In genomic region chr3:14231145-14231990, GRCh38 we compare ENCODE assay signal across 1 cellular context.
TF ChIP-seq lines count a peak whose summit lies in the region.

No MANE protein-coding gene starts in this region.

TF ChIP-seq in K562, 482 proteins besides CTCF, POLR2A, EP300 and RAD21 (continues in another document):
- TF ChIP-seq CHAMP1 (IDR thresholded peaks at IDR 0.05) (no peak), ID3 (CRISPR knock-in tag; IDR thresholded peaks at IDR 0.05) (no peak), ID3 (tag; IDR thresholded peaks at IDR 0.05) (no peak), E2F1 (CRISPR knock-in tag; IDR thresholded peaks at IDR 0.05) (no peak), GTF2A2 (tag; IDR thresholded peaks at IDR 0.05) (0 out of 2 replicates have a peak, but pooled peaks have one; percentile 29), NCOA1 (IDR thresholded peaks at IDR 0.05; ENCODE audit: low read depth) (no peak), ZNF146 (CRISPR knock-in tag; IDR thresholded peaks at IDR 0.05; ENCODE audit: unreplicated experiment) (no peak), ZC3H8 (IDR thresholded peaks at IDR 0.05) (no peak), MAFF (IDR thresholded peaks at IDR 0.05; ENCODE audit: low read length) (no peak), ZFP1 (CRISPR knock-in tag; IDR thresholded peaks at IDR 0.05) (no peak), TCFL5 (CRISPR knock-in tag; conservative IDR thresholded peaks at IDR 0.05) (no peak), TEAD1 (CRISPR knock-in tag; IDR thresholded peaks at IDR 0.05) (no peak), CBFA2T2 (conservative IDR thresholded peaks at IDR 0.05) (peak; percentile 16; the same call in 1 of the 2 replicates), TAF1 (IDR thresholded peaks at IDR 0.05; ENCODE audit: control insufficient read depth, extremely low read depth, insufficient read depth, low read length, severe bottlenecking) (peak; percentile 5), EWSR1 (IDR thresholded peaks at IDR 0.05; ENCODE audit: borderline replicate concordance, low read depth, partially characterized antibody) (no peak), MYBL2 (IDR thresholded peaks at IDR 0.05; ENCODE audit: low read depth) (no peak), MYBL2 (CRISPR knock-in tag; IDR thresholded peaks at IDR 0.05; ENCODE audit: borderline replicate concordance) (no peak), FOXJ2 (tag; IDR thresholded peaks at IDR 0.05) (no peak), GATA2 (CRISPR knock-in tag; IDR thresholded peaks at IDR 0.05) (peak; percentile 61; the same call in 1 of the 2 replicates), SRSF7 (optimal IDR thresholded peaks at IDR 0.05; ENCODE audit: low read depth, low read length) (no peak), POLR2G (IDR thresholded peaks at IDR 0.05; ENCODE audit: low read depth, low read length) (peak; percentile 6; the same call in 1 of the 2 replicates), HNRNPK (IDR thresholded peaks at IDR 0.05; ENCODE audit: low read depth, low read length, poor library complexity, severe bottlenecking) (no peak), TAF7 (tag; IDR thresholded peaks at IDR 0.05) (peak; percentile 61; the same call in 1 of the 2 replicates), ELF4 (CRISPR knock-in tag; IDR thresholded peaks at IDR 0.05) (peak; percentile 45; the same call in 1 of the 2 replicates), POLR3A (IDR thresholded peaks at IDR 0.05; ENCODE audit: borderline replicate concordance, extremely low read depth, insufficient read depth, insufficient read length) (no peak), E2F3 (CRISPR knock-in tag; IDR thresholded peaks at IDR 0.05) (peak; percentile 32; the same call in 1 of the 2 replicates), ZMIZ1 (IDR thresholded peaks at IDR 0.05; ENCODE audit: low read depth in 2 of 2, low read length in 2 of 2) (0 out of 4 replicates have a peak, but pooled peaks of 1 of the 2 experiments have one; percentile 37), EZH2 (IDR thresholded peaks at IDR 0.05; ENCODE audit: borderline replicate concordance, low read depth, low read length) (no peak), ZNF639 (CRISPR knock-in tag; conservative IDR thresholded peaks at IDR 0.05 in 1 of 2, IDR thresholded peaks at IDR 0.05 in 1 of 2) (peak in 1 of 2 experiments; percentile 50; a peak in 2 of 4 replicates), ZFP36 (IDR thresholded peaks at IDR 0.05; ENCODE audit: low read depth, low read length, partially characterized antibody) (no peak), TFAP4 (CRISPR knock-in tag; IDR thresholded peaks at IDR 0.05; ENCODE audit: borderline replicate concordance) (no peak; the same call in 1 of the 2 replicates), ZBTB26 (CRISPR knock-in tag; IDR thresholded peaks at IDR 0.05) (peak; percentile 88; the same call in 1 of the 2 replicates), SAFB2 (IDR thresholded peaks at IDR 0.05; ENCODE audit: borderline replicate concordance, low read depth, low read length, severe bottlenecking) (no peak), MCM3 (IDR thresholded peaks at IDR 0.05) (no peak), CREM (IDR thresholded peaks at IDR 0.05; ENCODE audit: low read depth) (no peak), CEBPB (tag; IDR thresholded peaks at IDR 0.05) (no peak), KDM1A (IDR thresholded peaks at IDR 0.05) (no peak), HNRNPL (IDR thresholded peaks at IDR 0.05; ENCODE audit: low read depth, low read length) (no peak), THRA (IDR thresholded peaks at IDR 0.05) (no peak), PREB (CRISPR knock-in tag; IDR thresholded peaks at IDR 0.05) (no peak), NRF1 (conservative IDR thresholded peaks at IDR 0.05 in 1 of 2, IDR thresholded peaks at IDR 0.05 in 1 of 2) (no peak), NR2F6 (CRISPR knock-in tag; IDR thresholded peaks at IDR 0.05) (no peak), PML (IDR thresholded peaks at IDR 0.05; ENCODE audit: low read length) (no peak), DPF2 (IDR thresholded peaks at IDR 0.05) (no peak), ZNF311 (CRISPR knock-in tag; IDR thresholded peaks at IDR 0.05) (peak; percentile 59), POLR2B (IDR thresholded peaks at IDR 0.05; ENCODE audit: low read depth, partially characterized antibody) (peak; percentile 19), THAP12 (CRISPR knock-in tag; IDR thresholded peaks at IDR 0.05) (no peak), ELF2 (CRISPR knock-in tag; IDR thresholded peaks at IDR 0.05) (no peak), JUND (IDR thresholded peaks at IDR 0.05; ENCODE audit: borderline replicate concordance, low read depth, low read length) (no peak), JUND (tag; IDR thresholded peaks at IDR 0.05; ENCODE audit: borderline replicate concordance, low read depth, low read length) (peak; percentile 29; the same call in 1 of the 3 replicates), THRB (CRISPR knock-in tag; conservative IDR thresholded peaks at IDR 0.05) (peak; percentile 88), ZNF133 (CRISPR knock-in tag; IDR thresholded peaks at IDR 0.05) (no peak)
